ENCODE assay signal across 18 cellular contexts in the genomic region with DNA sequence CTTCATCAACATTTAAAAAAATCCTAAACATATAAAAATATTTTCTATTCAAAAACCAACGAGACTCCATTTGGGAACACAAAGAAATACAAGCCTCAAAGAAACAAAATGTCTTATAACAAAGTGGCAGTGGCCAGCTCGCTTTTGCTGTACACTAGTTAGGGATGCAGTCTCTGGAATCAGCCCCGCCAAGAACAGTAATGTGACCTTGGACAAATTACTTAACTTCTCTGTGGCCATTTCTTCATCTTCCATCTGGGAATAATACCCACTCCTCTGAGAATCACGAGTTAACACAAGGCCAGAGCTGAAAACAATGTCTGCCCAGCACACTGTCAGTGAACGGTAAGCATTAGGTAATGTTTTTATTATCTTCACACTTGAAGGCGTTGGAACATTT. TPM values are rescaled to one million over a fixed set of nuclear protein-coding genes. Genes with fewer than 3 reads are reported as not detected.
DNase-seq lines count a peak whose midpoint lies in the region; ATAC-seq and TF ChIP-seq lines count a peak whose summit lies in the region.
"Had no signal": no experiment of that assay in that cellular context is flagged by ENCODE, and none has a peak within 500 bp of the region (broad histone marks: within the 10 kb centered on the region; RNA-seq: fewer than 3 reads in every experiment).

No MANE protein-coding gene starts in this region.

- H3K4me3 Mint-ChIP-seq in activated CD8-positive, alpha-beta memory T cell treated with anti-CD3 and anti-CD28 coated beads, Interleukin-2, amount 10 ng/mL, durations not matched to agents 7 days and 5 days = no peak overlapping the region
- peak overlapping the region; percentile 88 for H3K4me3 Mint-ChIP-seq in activated T-cell treated with anti-CD3 and anti-CD28 coated beads, Interleukin-2, amount 50 U/mL, for 24 hours
- H3K4me3 Mint-ChIP-seq: HFFc6 had no signal

- no peak for DNase-seq in activated CD8-positive, alpha-beta memory T cell treated with anti-CD3 and anti-CD28 coated beads, Interleukin-2, amount 10 ng/mL, durations not matched to agents 7 days and 5 days
- no peak for DNase-seq in activated CD8-positive, alpha-beta memory T cell treated with anti-CD3 and anti-CD28 coated beads, Interleukin-2, amount 50 U/mL, for 4 hours
- no peak for DNase-seq in activated T-cell treated with anti-CD3 and anti-CD28 coated beads, Interleukin-2, amount 50 U/mL, for 24 hours
- DNase-seq in fibroblast of gingiva (ENCODE audit: low read depth) (peak; percentile 57), GDM1 (lab: John Stamatoyannopoulos, UW) (no peak), medulla oblongata (ENCODE audit: extremely low spot score) (no peak), omental fat pad (ENCODE audit: low spot score) (no peak)
- DNase-seq: HFFc6, NCI-H1417, NCI-H345, SHP77 treated with DMSO at 0.1 percent for 48 hours had no signal

- H3K9me3 ChIP-seq in subcutaneous abdominal adipose tissue (ENCODE audit: control insufficient read depth in 5 of 5, low read length in 5 of 5) = no peaks in the 10 kb centered on the region
- H3K9me3 ChIP-seq: ascending aorta had no signal

- ATAC-seq in activated CD8-positive, alpha-beta memory T cell treated with anti-CD3 and anti-CD28 coated beads, Interleukin-2, amount 10 ng/mL, durations not matched to agents 7 days and 5 days = no peak
- ATAC-seq in omental fat pad (ENCODE audit: low FRiP score) = no peak

- no peaks in the 10 kb centered on the region for H3K36me3 ChIP-seq in subcutaneous abdominal adipose tissue (ENCODE audit: control insufficient read depth in 5 of 5, insufficient read depth in 5 of 5, low read length in 5 of 5)
- H3K36me3 ChIP-seq: ascending aorta had no signal

- CTCF ChIA-PET in activated CD8-positive, alpha-beta memory T cell treated with anti-CD3 and anti-CD28 coated beads, Interleukin-2, amount 10 ng/mL, durations not matched to agents 7 days and 5 days (lab: Charles Lee) = interaction anchor here (0.8 to 2.8 kb wide), 4 partner anchors 12 to 48 kb away, joined by 3 to 11 read pairs (median 4); partner anchors contain the start of gene STAT5A

- peaks cover 72% of the 10 kb centered on the region for H3K4me1 Mint-ChIP-seq in activated CD8-positive, alpha-beta memory T cell treated with anti-CD3 and anti-CD28 coated beads, Interleukin-2, amount 10 ng/mL, durations not matched to agents 7 days and 5 days
- H3K4me1 Mint-ChIP-seq in activated T-cell treated with anti-CD3 and anti-CD28 coated beads, Interleukin-2, amount 50 U/mL, for 24 hours (ENCODE audit: low read depth) = peaks cover 79% of the 10 kb centered on the region

- no peaks in the 10 kb centered on the region for H3K27me3 Mint-ChIP-seq in activated CD8-positive, alpha-beta memory T cell treated with anti-CD3 and anti-CD28 coated beads, Interleukin-2, amount 10 ng/mL, durations not matched to agents 7 days and 5 days
- H3K27me3 Mint-ChIP-seq in activated T-cell treated with anti-CD3 and anti-CD28 coated beads, Interleukin-2, amount 50 U/mL, for 24 hours = no peaks in the 10 kb centered on the region

- H3K27ac ChIP-seq in subcutaneous abdominal adipose tissue (ENCODE audit: low read depth, low read length) = peak overlapping the region; percentile 58
- H3K27ac ChIP-seq: coronary artery, HL-60, KMS-11, parathyroid adenoma had no signal

- no peak for TF ChIP-seq CTCF in omental fat pad (IDR thresholded peaks at IDR 0.05)

- H3K4me1 ChIP-seq in subcutaneous abdominal adipose tissue (ENCODE audit: control insufficient read depth in 5 of 5, insufficient read depth in 5 of 5, low read length in 5 of 5) = peaks cover 7 to 78% (median 58%) of the 10 kb centered on the region in 5 donors

- H3K36me3 Mint-ChIP-seq in activated CD8-positive, alpha-beta memory T cell treated with anti-CD3 and anti-CD28 coated beads, Interleukin-2, amount 10 ng/mL, durations not matched to agents 7 days and 5 days = peaks cover 20% of the 10 kb centered on the region
- H3K36me3 Mint-ChIP-seq in activated T-cell treated with anti-CD3 and anti-CD28 coated beads, Interleukin-2, amount 50 U/mL, for 24 hours (ENCODE audit: low read depth) = peaks cover 64% of the 10 kb centered on the region

- peak overlapping the region; percentile 91 for H3K27ac Mint-ChIP-seq in activated CD8-positive, alpha-beta memory T cell treated with anti-CD3 and anti-CD28 coated beads, Interleukin-2, amount 10 ng/mL, durations not matched to agents 7 days and 5 days
- peak overlapping the region; percentile 92 for H3K27ac Mint-ChIP-seq in activated T-cell treated with anti-CD3 and anti-CD28 coated beads, Interleukin-2, amount 50 U/mL, for 24 hours

- no peak overlapping the region for H3K4me3 ChIP-seq in subcutaneous abdominal adipose tissue (ENCODE audit: low read depth in 1 of 5, low read length in 5 of 5)
- H3K4me3 ChIP-seq: ascending aorta, coronary artery, smooth muscle cell had no signal

- peak overlapping the region in 1 of 5 donors; percentile 73 for H3K9ac ChIP-seq in subcutaneous abdominal adipose tissue (ENCODE audit: low read length in 5 of 5)
- H3K9ac ChIP-seq: KMS-11, parathyroid adenoma had no signal

- no peaks in the 10 kb centered on the region for H3K9me3 Mint-ChIP-seq in activated CD8-positive, alpha-beta memory T cell treated with anti-CD3 and anti-CD28 coated beads, Interleukin-2, amount 10 ng/mL, durations not matched to agents 7 days and 5 days (ENCODE audit: low read depth)
- no peaks in the 10 kb centered on the region for H3K9me3 Mint-ChIP-seq in activated T-cell treated with anti-CD3 and anti-CD28 coated beads, Interleukin-2, amount 50 U/mL, for 24 hours
- H3K9me3 Mint-ChIP-seq: HFFc6 had no signal

- H3K27me3 ChIP-seq in subcutaneous abdominal adipose tissue (ENCODE audit: control insufficient read depth in 5 of 5, insufficient read depth in 4 of 5, low read length in 5 of 5) = no peaks in the 10 kb centered on the region
- H3K27me3 ChIP-seq: ascending aorta had no signal

RNA-seq across cellular contexts. Expression of gene STAT5B, which starts 5.6 kb away (rescaled TPM):
- 100 to 1,000 TPM; 112 to 116 TPM for total RNA-seq in activated CD8-positive, alpha-beta memory T cell treated with anti-CD3 and anti-CD28 coated beads, Interleukin-2, amount 10 ng/mL, durations not matched to agents 7 days and 5 days
- total RNA-seq in omental fat pad = 100 to 1,000 TPM in 2 of 4 donors, 10 to 100 TPM in 2; 66.6 to 130 (median 111) TPM

RNA-seq across cellular contexts. Expression of gene STAT5A, which starts 17.7 kb away (rescaled TPM):
- 100 to 1,000 TPM; 118 to 127 TPM for total RNA-seq in activated CD8-positive, alpha-beta memory T cell treated with anti-CD3 and anti-CD28 coated beads, Interleukin-2, amount 10 ng/mL, durations not matched to agents 7 days and 5 days
- total RNA-seq in omental fat pad = 100 to 1,000 TPM; 151 to 200 (median 171) TPM
